ENCODE assay signal across 22 cellular contexts in the genomic region with DNA sequence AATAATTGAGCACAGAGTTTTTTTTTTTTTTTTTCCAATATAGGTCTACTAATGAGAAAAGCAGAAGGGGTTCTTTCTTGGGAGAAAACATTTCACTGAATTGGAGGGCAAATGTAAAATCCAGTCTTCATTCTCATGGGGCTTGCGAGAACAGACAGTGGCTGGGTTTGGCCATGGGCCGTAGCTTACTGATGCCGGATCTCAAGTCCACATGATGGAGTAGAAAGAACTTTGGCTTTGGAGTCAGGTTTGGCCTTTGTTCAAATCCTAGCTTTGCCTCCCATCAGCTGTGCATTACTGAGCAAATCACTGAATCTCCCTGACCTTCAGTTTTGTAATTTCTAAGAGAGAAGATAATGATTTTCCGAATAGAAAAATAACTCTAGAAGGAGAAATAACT. TPM values are rescaled to one million over a fixed set of nuclear protein-coding genes. Genes with fewer than 3 reads are reported as not detected.
DNase-seq lines count a peak whose midpoint lies in the region; ATAC-seq and TF ChIP-seq lines count a peak whose summit lies in the region.
"Had no signal": no experiment of that assay in that cellular context is flagged by ENCODE, and none has a peak within 500 bp of the region (broad histone marks: within the 10 kb centered on the region; RNA-seq: fewer than 3 reads in every experiment).

No MANE protein-coding gene starts in this region.

- H3K27me3 ChIP-seq in ACC112 (ENCODE audit: insufficient read depth, low read length) (no peaks in the 10 kb centered on the region), prostate gland (replicated peaks; ENCODE audit: insufficient read depth) (no peaks in the 10 kb centered on the region)
- H3K27me3 ChIP-seq: BE2C had no signal

- DNase-seq in coronary artery (ENCODE audit: low spot score) (no peak), iris pigment epithelial cell (ENCODE audit: low read depth) (peak; percentile 49), sciatic nerve (ENCODE audit: low spot score) (no peak), prostate gland (ENCODE audit: low spot score) (no peak), NCI-H2171 (lab: John Stamatoyannopoulos, UW) (no peak)
- DNase-seq: 8988T; activated CD4-positive, alpha-beta T cell treated with anti-CD3 and anti-CD28 coated beads for 48 hours; activated CD8-positive, alpha-beta memory T cell treated with anti-CD3 and anti-CD28 coated beads, Interleukin-2, amount 10 ng/mL, durations not matched to agents 7 days and 5 days; activated naive CD8-positive, alpha-beta T cell treated with anti-CD3 and anti-CD28 coated beads, Interleukin-2, amount 10 ng/mL, durations not matched to agents 7 days and 5 days; BE2C; caudate nucleus; COR-L47; effector memory CD4-positive, alpha-beta T cell; mucosa of descending colon; NCI-H2029 treated with DMSO at 0.1 percent for 48 hours; NK-92 treated with Interleukin-12 subunit alpha and Interleukin-12 subunit beta, amount 100 ng/mL, for 24 hours; stimulated activated CD4-positive, alpha-beta T cell treated with anti-CD3 and anti-CD28 coated beads, Interleukin-2, amount 100 ng/mL, for 48 hours; stimulated activated naive CD8-positive, alpha-beta T cell treated with anti-CD3 and anti-CD28 coated beads, Interleukin-15, amount 100 ng/mL, for 72 hours had no signal

- H3K36me3 ChIP-seq in ACC112 (ENCODE audit: insufficient read depth, low read length) = peaks cover 29% of the 10 kb centered on the region
- no peaks in the 10 kb centered on the region for H3K36me3 ChIP-seq in prostate gland
- H3K36me3 ChIP-seq: BE2C had no signal

- no peak for TF ChIP-seq POLR2A in prostate gland (IDR thresholded peaks at IDR 0.05)

- peak; percentile 64 for ATAC-seq in sciatic nerve
- ATAC-seq in GM21619 (IDR thresholded peaks at IDR 0.05; ENCODE audit: unreplicated experiment) = no peak
- no peak for ATAC-seq in HG03521 (IDR thresholded peaks at IDR 0.05; ENCODE audit: unreplicated experiment)
- ATAC-seq: activated CD8-positive, alpha-beta memory T cell treated with anti-CD3 and anti-CD28 coated beads, Interleukin-2, amount 10 ng/mL, durations not matched to agents 7 days and 5 days; mucosa of descending colon; stimulated activated naive CD8-positive, alpha-beta T cell treated with anti-CD3 and anti-CD28 coated beads, Interleukin-15, amount 100 ng/mL, for 72 hours had no signal

- H3K27ac ChIP-seq in ACC112 (ENCODE audit: low read depth, low read length) (peak overlapping the region; percentile 97), coronary artery (peak overlapping the region; percentile 62 to 91), prostate gland (no peak overlapping the region)

- WGBS in prostate gland = 91% methylated on average over 4 of the region's 4 CpGs

- H3K4me1 ChIP-seq in ACC112 (ENCODE audit: control insufficient read depth, insufficient read depth, low read length, unreplicated experiment) (peaks cover 40% of the 10 kb centered on the region), prostate gland (replicated peaks) (no peaks in the 10 kb centered on the region)
- H3K4me1 ChIP-seq: BE2C had no signal

- H3K9me3 ChIP-seq in prostate gland = no peaks in the 10 kb centered on the region
- H3K9me3 ChIP-seq: BE2C, mucosa of descending colon had no signal

- no peak for TF ChIP-seq CTCF in coronary artery (IDR thresholded peaks at IDR 0.05)
- no peak for TF ChIP-seq CTCF in prostate gland (IDR thresholded peaks at IDR 0.05)

- H3K4me3 ChIP-seq in ACC112 (ENCODE audit: low read depth, low read length) = no peak overlapping the region
- no peak overlapping the region for H3K4me3 ChIP-seq in coronary artery
- H3K4me3 ChIP-seq in prostate gland = no peak overlapping the region
- H3K4me3 ChIP-seq: mucosa of descending colon, skin epidermis had no signal

- H3K79me2 ChIP-seq in ACC112 (ENCODE audit: control insufficient read depth, insufficient read depth, low read length, unreplicated experiment) = no peaks in the 10 kb centered on the region

- no peak overlapping the region for H2AFZ ChIP-seq in ACC112 (ENCODE audit: low read length, unreplicated experiment)

- intact Hi-C loops in sciatic nerve (cut with DNase I) = no loop called here
- intact Hi-C loops in prostate gland (cut with DNase I) = no loop called here

RNA-seq across cellular contexts. Expression of a gene that starts 59.7 kb away (rescaled TPM):
- total RNA-seq in sciatic nerve (68.7 TPM), prostate gland (100 to 1,000 TPM in 1 of 2 donors, 10 to 100 TPM in 1; 73.0 to 144 TPM)

Comparison
In these comparisons a context has a peak if more than half of its experiments do, and no peak if none do; other contexts are left out.
1. H3K27ac ChIP-seq: peak in ACC112 (single experiment) and coronary artery (2 of 2); none in prostate gland (0 of 2).